In the genomic region with DNA sequence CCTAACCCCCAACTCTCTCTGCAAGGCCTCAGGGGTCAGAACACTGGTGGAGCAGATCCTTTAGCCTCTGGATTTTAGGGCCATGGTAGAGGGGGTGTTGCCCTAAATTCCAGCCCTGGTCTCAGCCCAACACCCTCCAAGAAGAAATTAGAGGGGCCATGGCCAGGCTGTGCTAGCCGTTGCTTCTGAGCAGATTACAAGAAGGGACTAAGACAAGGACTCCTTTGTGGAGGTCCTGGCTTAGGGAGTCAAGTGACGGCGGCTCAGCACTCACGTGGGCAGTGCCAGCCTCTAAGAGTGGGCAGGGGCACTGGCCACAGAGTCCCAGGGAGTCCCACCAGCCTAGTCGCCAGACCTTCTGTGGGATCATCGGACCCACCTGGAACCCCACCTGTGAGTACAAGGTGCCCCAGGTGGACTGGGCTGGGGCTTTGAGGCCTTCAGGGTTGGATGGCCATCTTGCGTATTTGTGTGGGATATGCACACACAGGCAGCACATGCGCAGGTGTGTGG, we compare ENCODE assay signal across 9 cellular contexts. TPM values are rescaled to one million over a fixed set of nuclear protein-coding genes. Genes with fewer than 3 reads are reported as not detected.
DNase-seq lines count a peak whose midpoint lies in the region; ATAC-seq and TF ChIP-seq lines count a peak whose summit lies in the region.
"Had no signal": no experiment of that assay in that cellular context is flagged by ENCODE, and none has a peak within 500 bp of the region (broad histone marks: within the 10 kb centered on the region; RNA-seq: fewer than 3 reads in every experiment).

A gene (plus strand): TSS at position 317 of the 513 bp plus-strand sequence. CDS start 1,456 bp downstream, outside the sequence.

- ATAC-seq in left lobe of liver (no peak), GM21423 (IDR thresholded peaks at IDR 0.05; ENCODE audit: unreplicated experiment) (no peak)
- no peak for ATAC-seq in stimulated activated memory B cell treated with anti-CD40 and anti-IgM and Interleukin-4, amounts not matched to agents 10 μg/mL and 1 μg/mL and 100 μg/mL, for 72 hours

- TF ChIP-seq CTCF in HEK293 (tag by site-specific recombination; IDR thresholded peaks at IDR 0.05) = no peak
- no peak for TF ChIP-seq CTCF in GM13976 (IDR thresholded peaks at IDR 0.05; ENCODE audit: borderline replicate concordance, control extremely low read depth, extremely low read depth, insufficient read depth, missing control alignments)

- peaks cover 3% of the 10 kb centered on the region; the same call in 1 of the 2 replicates for H3K4me1 ChIP-seq in HEK293 (ENCODE audit: control insufficient read depth, insufficient read depth, low read length)

- DNase-seq in anterior cingulate cortex (lab: John Stamatoyannopoulos, UW) (peak in 39 of 58 donors; percentile 22 to 86 (median 67)), left lobe of liver (ENCODE audit: low spot score) (peak; percentile 33), substantia nigra (lab: John Stamatoyannopoulos, UW) (peak in 41 of 49 donors; percentile 42 to 88 (median 70)), GM13976 (ENCODE audit: low spot score) (no peak)
- DNase-seq: activated effector memory CD4-positive, alpha-beta T cell treated with Interleukin-2 at 50 U/mL for 16 hours; stimulated activated CD4-positive, alpha-beta T cell treated with anti-CD3 and anti-CD28 coated beads, Interleukin-12 subunit alpha, Interleukin-12 subunit beta, amount 100 ng/mL, for 4 hours had no signal

- H3K36me3 Mint-ChIP-seq in stimulated activated memory B cell treated with anti-CD40 and anti-IgM and Interleukin-4, amounts not matched to agents 10 μg/mL and 1 μg/mL and 100 μg/mL, for 72 hours = no peaks in the 10 kb centered on the region

- in situ Hi-C loops in GM13976 (cut with MboI; ENCODE audit: low sequenced_read_pairs, unreplicated experiment) = no loop called here

- H3K4me3 ChIP-seq in HEK293 (ENCODE audit: low read depth, low read length) = no peak within 1 kb of the TSS

- H3K9me3 Mint-ChIP-seq in stimulated activated memory B cell treated with anti-CD40 and anti-IgM and Interleukin-4, amounts not matched to agents 10 μg/mL and 1 μg/mL and 100 μg/mL, for 72 hours = no peaks in the 10 kb centered on the region

- no peak within 1 kb of the TSS for H3K27ac Mint-ChIP-seq in stimulated activated memory B cell treated with anti-CD40 and anti-IgM and Interleukin-4, amounts not matched to agents 10 μg/mL and 1 μg/mL and 100 μg/mL, for 72 hours

- POLR2A ChIA-PET in HEK293 (lab: Yijun Ruan, JAX) = interaction anchor here (0.7 to 2.1 kb wide), 11 partner anchors 11 to 158 kb away, joined by 3 to 22 read pairs (median 7); a partner anchor contains a TSS

- CTCF ChIA-PET in HEK293 (lab: Yijun Ruan, JAX) = interaction anchor here (0.6 to 7.6 kb wide), 14 partner anchors 9 to 160 kb away, joined by 3 to 329 read pairs (median 6); a partner anchor contains a TSS

- H3K27me3 Mint-ChIP-seq in stimulated activated memory B cell treated with anti-CD40 and anti-IgM and Interleukin-4, amounts not matched to agents 10 μg/mL and 1 μg/mL and 100 μg/mL, for 72 hours = peaks cover 9% of the 10 kb centered on the region

- H3K4me1 Mint-ChIP-seq in stimulated activated memory B cell treated with anti-CD40 and anti-IgM and Interleukin-4, amounts not matched to agents 10 μg/mL and 1 μg/mL and 100 μg/mL, for 72 hours = peaks cover 15% of the 10 kb centered on the region

- H3K27ac ChIP-seq in HEK293 (ENCODE audit: extremely low read depth, low read depth, low read length) (peak within 1 kb of the TSS; percentile 54), substantia nigra (ENCODE audit: low read depth, low read length, poor library complexity, severe bottlenecking) (peak within 1 kb of the TSS; percentile 99)

- no peaks in the 10 kb centered on the region for H3K9me3 ChIP-seq in HEK293 (ENCODE audit: control insufficient read depth, insufficient read depth, low read depth, low read length)

- no peaks in the 10 kb centered on the region for H3K36me3 ChIP-seq in HEK293 (ENCODE audit: control insufficient read depth in 2 of 2, insufficient read depth in 1 of 2, low read length in 2 of 2)

- H3K4me3 Mint-ChIP-seq in stimulated activated memory B cell treated with anti-CD40 and anti-IgM and Interleukin-4, amounts not matched to agents 10 μg/mL and 1 μg/mL and 100 μg/mL, for 72 hours = no peak within 1 kb of the TSS

TF ChIP-seq in HEK293, 187 proteins besides CTCF, POLR2A, EP300 and RAD21:
- TF ChIP-seq ZNF792 (tag by site-specific recombination; IDR thresholded peaks at IDR 0.05) = no peak
- peak; percentile 11; the same call in 1 of the 2 replicates for TF ChIP-seq ZFHX2 (tag by site-specific recombination; conservative IDR thresholded peaks at IDR 0.05)

RNA-seq across cellular contexts. Expression of the gene that starts here (rescaled TPM):
- 0.63 TPM for total RNA-seq in left lobe of liver

Comparison
In these comparisons a context has a peak if more than half of its experiments do, and no peak if none do; other contexts are left out.
1. Peak in DNase-seq in left lobe of liver; RNA of the gene not detected or under 1 TPM.